In the genomic region with DNA sequence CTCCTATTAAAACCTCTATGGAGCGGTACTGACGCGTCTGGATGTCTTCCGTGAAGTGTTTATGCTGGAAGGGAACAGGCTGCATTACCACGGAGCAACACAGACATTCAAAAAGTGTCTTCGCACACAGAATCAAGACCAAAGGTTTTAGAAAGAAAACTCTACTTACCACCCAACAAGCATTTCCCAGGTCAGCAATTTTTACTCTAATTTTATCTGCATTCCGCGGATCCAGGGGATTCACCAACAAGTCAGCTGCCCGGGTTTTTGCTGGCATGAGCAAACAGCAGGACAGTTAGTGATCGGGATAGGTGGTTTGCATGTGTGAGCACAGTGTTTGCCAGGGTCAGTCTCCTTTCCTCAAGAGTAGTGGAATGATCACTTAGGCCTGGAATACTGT, we compare ENCODE assay signal across 18 cellular contexts.
"Had no signal": no experiment of that assay in that cellular context is flagged by ENCODE, and none has a peak within 500 bp of the region (broad histone marks: within the 10 kb centered on the region; RNA-seq: fewer than 3 reads in every experiment).

No MANE protein-coding gene starts in this region.

- H3K27ac ChIP-seq: gastrocnemius medialis, heart right ventricle, pancreas had no signal

- FAIRE-seq: colon, islet of Langerhans, pancreas, urothelium cell line had no signal

- H3K4me1 ChIP-seq: pancreas had no signal

- DNase-seq: cerebellar nuclear complex; gastrocnemius medialis; heart right ventricle; kidney glomerular epithelial cell; midbrain; occipital lobe; pancreas; right cardiac atrium; stimulated activated CD4-positive, alpha-beta T cell treated with anti-CD3 and anti-CD28 coated beads, Interleukin-4, amount 100 ng/mL, for 24 hours; stimulated activated naive B cell treated with anti-CD40 and anti-IgM and Interleukin-4, amounts not matched to agents 10 μg/mL and 1 μg/mL and 100 μg/mL, for 72 hours; stimulated activated naive CD8-positive, alpha-beta T cell treated with anti-CD3 and anti-CD28 coated beads, Interleukin-15, amount 100 ng/mL, for 72 hours; trophoblast cell had no signal

- H3K36me3 ChIP-seq: pancreas had no signal

- ATAC-seq: gastrocnemius medialis; heart right ventricle; pancreas; right cardiac atrium; stimulated activated naive B cell treated with anti-CD40 and anti-IgM and Interleukin-4, amounts not matched to agents 10 μg/mL and 1 μg/mL and 100 μg/mL, for 72 hours had no signal

- H3K9me3 Mint-ChIP-seq: dendritic cell treated with granulocyte-macrophage colony-stimulating factor and Interleukin-4, amounts not matched to agents 40 ng/mL and 50 ng/mL, for 4 days; natural killer cell treated with Interleukin-12 subunit alpha and Interleukin-12 subunit beta and Interleukin-15 and Interleukin-18, amount 100 ng/mL, for 72 hours; stimulated activated naive B cell treated with anti-CD40 and anti-IgM and Interleukin-4, amounts not matched to agents 10 μg/mL and 1 μg/mL and 100 μg/mL, for 72 hours; stimulated activated naive CD8-positive, alpha-beta T cell treated with anti-CD3 and anti-CD28 coated beads, Interleukin-15, amount 100 ng/mL, for 72 hours had no signal

- H3K27ac Mint-ChIP-seq: dendritic cell treated with granulocyte-macrophage colony-stimulating factor and Interleukin-4, amounts not matched to agents 40 ng/mL and 50 ng/mL, for 4 days; natural killer cell treated with Interleukin-12 subunit alpha and Interleukin-12 subunit beta and Interleukin-15 and Interleukin-18, amount 100 ng/mL, for 72 hours; stimulated activated naive CD8-positive, alpha-beta T cell treated with anti-CD3 and anti-CD28 coated beads, Interleukin-15, amount 100 ng/mL, for 72 hours had no signal

- H3K4me3 Mint-ChIP-seq: dendritic cell treated with granulocyte-macrophage colony-stimulating factor and Interleukin-4, amounts not matched to agents 40 ng/mL and 50 ng/mL, for 4 days; natural killer cell treated with Interleukin-12 subunit alpha and Interleukin-12 subunit beta and Interleukin-15 and Interleukin-18, amount 100 ng/mL, for 72 hours; stimulated activated naive B cell treated with anti-CD40 and anti-IgM and Interleukin-4, amounts not matched to agents 10 μg/mL and 1 μg/mL and 100 μg/mL, for 72 hours; stimulated activated naive CD8-positive, alpha-beta T cell treated with anti-CD3 and anti-CD28 coated beads, Interleukin-15, amount 100 ng/mL, for 72 hours had no signal

- H3K27me3 ChIP-seq: gastrocnemius medialis, heart right ventricle, pancreas had no signal

- H3K4me3 ChIP-seq: gastrocnemius medialis, heart right ventricle, pancreas had no signal

- H3K9me3 ChIP-seq: gastrocnemius medialis, heart right ventricle, pancreas had no signal

- H3K27me3 Mint-ChIP-seq: dendritic cell treated with granulocyte-macrophage colony-stimulating factor and Interleukin-4, amounts not matched to agents 40 ng/mL and 50 ng/mL, for 4 days; natural killer cell treated with Interleukin-12 subunit alpha and Interleukin-12 subunit beta and Interleukin-15 and Interleukin-18, amount 100 ng/mL, for 72 hours; progenitor cell of endocrine pancreas; stimulated activated naive B cell treated with anti-CD40 and anti-IgM and Interleukin-4, amounts not matched to agents 10 μg/mL and 1 μg/mL and 100 μg/mL, for 72 hours; stimulated activated naive CD8-positive, alpha-beta T cell treated with anti-CD3 and anti-CD28 coated beads, Interleukin-15, amount 100 ng/mL, for 72 hours had no signal
